In genomic region chr18:22455425-22456150, GRCh38 we compare ENCODE assay signal across 1 cellular context.
TF ChIP-seq lines count a peak whose summit lies in the region.

No MANE protein-coding gene starts in this region.

TF ChIP-seq in GM23338, 12 proteins besides CTCF, POLR2A, EP300 and RAD21 (continued from another document):
- no peak for TF ChIP-seq ZNF462 (CRISPR knock-in tag; IDR thresholded peaks at IDR 0.05)
- TF ChIP-seq ZNF114 (CRISPR knock-in tag; IDR thresholded peaks at IDR 0.05): no peak
- no peak for TF ChIP-seq STAT1 (IDR thresholded peaks at IDR 0.05; ENCODE audit: unreplicated experiment)
